ENCODE assay signal across 9 cellular contexts in the genomic region with DNA sequence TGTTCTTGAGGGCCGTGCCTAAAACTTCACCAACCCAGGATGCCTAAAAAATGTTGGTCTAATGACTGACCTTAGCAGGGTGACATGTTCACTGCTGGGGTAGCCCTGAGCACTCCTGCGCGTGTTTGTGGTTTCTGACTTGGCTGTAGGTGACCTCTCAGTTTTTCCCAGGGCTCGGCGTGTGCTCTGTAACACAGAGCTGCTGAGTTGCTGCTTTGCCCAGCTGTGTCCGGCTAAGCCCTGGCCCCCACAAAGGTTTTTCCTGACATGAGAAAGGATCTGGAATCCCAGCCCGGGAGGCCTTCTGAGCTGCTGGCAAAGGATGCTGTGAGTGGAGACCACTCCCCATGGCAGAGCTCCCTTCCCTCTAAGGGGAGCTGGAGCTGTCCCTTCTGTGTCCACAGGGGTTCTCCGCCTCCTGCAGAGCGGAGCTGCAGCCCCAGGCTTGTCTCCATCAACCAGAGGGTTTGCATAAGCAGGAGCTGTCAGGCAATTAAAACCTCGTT. TPM values are rescaled to one million over a fixed set of nuclear protein-coding genes. Genes with fewer than 3 reads are reported as not detected.
DNase-seq lines count a peak whose midpoint lies in the region; ATAC-seq and TF ChIP-seq lines count a peak whose summit lies in the region.
"Had no signal": no experiment of that assay in that cellular context is flagged by ENCODE, and none has a peak within 500 bp of the region (broad histone marks: within the 10 kb centered on the region; RNA-seq: fewer than 3 reads in every experiment).

No MANE protein-coding gene starts in this region.

- no peak overlapping the region for H3K9ac ChIP-seq in MM.1S (ENCODE audit: low read length)

- H3K9me2 ChIP-seq in MM.1S (replicated peaks; ENCODE audit: insufficient read depth, low read length): no peaks in the 10 kb centered on the region

- H4K20me1 ChIP-seq in MM.1S (ENCODE audit: insufficient read depth, low read length): no peaks in the 10 kb centered on the region

- H3K4me2 ChIP-seq in MM.1S (ENCODE audit: low read depth, low read length): no peak overlapping the region

- no peaks in the 10 kb centered on the region for H3K9me3 ChIP-seq in MM.1S (replicated peaks; ENCODE audit: insufficient read depth, low read length)

- no peaks in the 10 kb centered on the region for H3F3A ChIP-seq in MM.1S (ENCODE audit: insufficient read depth, low read length)

- no peaks in the 10 kb centered on the region for H3K27me3 ChIP-seq in MM.1S (replicated peaks; ENCODE audit: insufficient read depth, low read length)

- H3K4me3 ChIP-seq in MM.1S (ENCODE audit: low read length): no peak overlapping the region

- no peak for TF ChIP-seq CTCF in MM.1S (IDR thresholded peaks at IDR 0.05; ENCODE audit: low read length)

- intact Hi-C loops in left ventricle myocardium superior (cut with micrococcal nuclease): no loop called here

- no peak overlapping the region for H3K27ac ChIP-seq in MM.1S (ENCODE audit: low read length)

- H2AFZ ChIP-seq in MM.1S (ENCODE audit: low read length): no peak overlapping the region

- H3K4me1 ChIP-seq in MM.1S (ENCODE audit: low read length): no peaks in the 10 kb centered on the region

- peak; percentile 13 for DNase-seq in HCEC 1CT
- peak; percentile 71 for DNase-seq in brain pericyte (ENCODE audit: low read depth, low spot score)
- DNase-seq in left ventricle myocardium superior: peak; percentile 33
- DNase-seq in retina: peak; percentile 48
- DNase-seq in HK-2 (ENCODE audit: unreplicated experiment): no peak
- no peak for DNase-seq in COR-L47 (lab: John Stamatoyannopoulos, UW)
- no peak for DNase-seq in MM.1S
- DNase-seq in activated naive CD4-positive, alpha-beta T cell treated with anti-CD3 and anti-CD28 coated beads, Interleukin-2, amount 50 U/mL, for 16 hours: no peak
- DNase-seq: KG1 had no signal

- no peaks in the 10 kb centered on the region for H3K36me3 ChIP-seq in MM.1S (replicated peaks; ENCODE audit: insufficient read depth, low read length)

- peak; percentile 76 for ATAC-seq in left ventricle myocardium superior

- no peaks in the 10 kb centered on the region for H3K79me2 ChIP-seq in MM.1S (ENCODE audit: low read length)

RNA-seq across cellular contexts. Expression of gene CRIM1, which starts 52.7 kb away (rescaled TPM):
- total RNA-seq in left ventricle myocardium superior: 26.0 TPM

Comparison
In these comparisons a context has a peak if more than half of its experiments do, and no peak if none do; other contexts are left out.
1. DNase-seq: peak in HCEC 1CT (single experiment), brain pericyte (single experiment), left ventricle myocardium superior (single experiment) and retina (single experiment); none in HK-2 (single experiment), COR-L47 (single experiment), MM.1S (single experiment) and activated naive CD4-positive, alpha-beta T cell treated with anti-CD3 and anti-CD28 coated beads, Interleukin-2, amount 50 U/mL, for 16 hours (single experiment).